Comparison of ENCODE assay signal across 11 cellular contexts in the genomic region with DNA sequence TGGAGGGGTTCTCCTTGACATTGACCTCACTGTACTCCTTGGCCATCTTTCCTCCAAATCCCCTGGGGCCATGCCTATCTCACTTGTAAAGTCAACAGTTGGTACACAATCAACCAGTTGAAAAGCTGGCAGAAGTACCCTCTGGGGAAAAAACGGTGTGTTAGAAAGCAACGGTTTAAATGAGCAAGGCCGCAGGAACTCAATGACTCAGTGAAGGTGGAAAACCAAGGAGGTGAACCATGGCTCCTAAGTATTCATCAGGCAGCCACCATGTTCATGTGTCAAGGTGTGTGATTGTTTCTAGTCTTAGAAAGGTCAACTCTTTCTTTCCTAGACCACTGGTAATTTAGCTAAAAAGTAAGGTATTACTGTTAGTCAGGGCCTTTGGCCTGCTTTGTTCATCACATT.
DNase-seq lines count a peak whose midpoint lies in the region; ATAC-seq lines count a peak whose summit lies in the region.
"Had no signal": no experiment of that assay in that cellular context is flagged by ENCODE, and none has a peak within 500 bp of the region (broad histone marks: within the 10 kb centered on the region; RNA-seq: fewer than 3 reads in every experiment).

No MANE protein-coding gene starts in this region.

- intact Hi-C loops in Right ventricle myocardium inferior (cut with DNase I): loop anchor here (5.0 kb wide), 1 partner anchor 436 kb away; no protein-coding TSS in a partner anchor

- peak; percentile 6 for ATAC-seq in HG03103 (IDR thresholded peaks at IDR 0.05; ENCODE audit: low read depth, unreplicated experiment)
- no peak for ATAC-seq in Right ventricle myocardium inferior

- peak; percentile 66 for DNase-seq in activated CD4-positive, alpha-beta T cell treated with anti-CD3 and anti-CD28 coated beads for 48 hours
- no peak for DNase-seq in activated CD4-positive, alpha-beta T cell treated with anti-CD3 and anti-CD28 coated beads for 1 hour
- DNase-seq in activated CD8-positive, alpha-beta memory T cell treated with anti-CD3 and anti-CD28 coated beads, Interleukin-2, amount 50 U/mL, for 4 hours: peak; percentile 14
- peak; percentile 40 to 45 for DNase-seq in stimulated activated CD8-positive, alpha-beta memory T cell treated with anti-CD3 and anti-CD28 coated beads, Interleukin-15, amount 100 ng/mL, for 48 hours (ENCODE audit: low read depth in 2 of 2)
- DNase-seq in NCI-H2029 (lab: John Stamatoyannopoulos, UW) (no peak), AML-193 (lab: John Stamatoyannopoulos, UW) (no peak), Right ventricle myocardium inferior (ENCODE audit: missing footprints) (no peak)
- DNase-seq: NCI-H1417 treated with DMSO at 0.1 percent for 48 hours, spleen, upper lobe of right lung had no signal

Comparison
In these comparisons a context has a peak if more than half of its experiments do, and no peak if none do; other contexts are left out.
1. DNase-seq: peak in activated CD4-positive, alpha-beta T cell treated with anti-CD3 and anti-CD28 coated beads for 48 hours (single experiment), activated CD8-positive, alpha-beta memory T cell treated with anti-CD3 and anti-CD28 coated beads, Interleukin-2, amount 50 U/mL, for 4 hours (single experiment) and stimulated activated CD8-positive, alpha-beta memory T cell treated with anti-CD3 and anti-CD28 coated beads, Interleukin-15, amount 100 ng/mL, for 48 hours (2 of 2); none in activated CD4-positive, alpha-beta T cell treated with anti-CD3 and anti-CD28 coated beads for 1 hour (single experiment), NCI-H2029 (single experiment), AML-193 (0 of 2) and Right ventricle myocardium inferior (single experiment).